Comparison of ENCODE assay signal across 15 cellular contexts in the genomic region with DNA sequence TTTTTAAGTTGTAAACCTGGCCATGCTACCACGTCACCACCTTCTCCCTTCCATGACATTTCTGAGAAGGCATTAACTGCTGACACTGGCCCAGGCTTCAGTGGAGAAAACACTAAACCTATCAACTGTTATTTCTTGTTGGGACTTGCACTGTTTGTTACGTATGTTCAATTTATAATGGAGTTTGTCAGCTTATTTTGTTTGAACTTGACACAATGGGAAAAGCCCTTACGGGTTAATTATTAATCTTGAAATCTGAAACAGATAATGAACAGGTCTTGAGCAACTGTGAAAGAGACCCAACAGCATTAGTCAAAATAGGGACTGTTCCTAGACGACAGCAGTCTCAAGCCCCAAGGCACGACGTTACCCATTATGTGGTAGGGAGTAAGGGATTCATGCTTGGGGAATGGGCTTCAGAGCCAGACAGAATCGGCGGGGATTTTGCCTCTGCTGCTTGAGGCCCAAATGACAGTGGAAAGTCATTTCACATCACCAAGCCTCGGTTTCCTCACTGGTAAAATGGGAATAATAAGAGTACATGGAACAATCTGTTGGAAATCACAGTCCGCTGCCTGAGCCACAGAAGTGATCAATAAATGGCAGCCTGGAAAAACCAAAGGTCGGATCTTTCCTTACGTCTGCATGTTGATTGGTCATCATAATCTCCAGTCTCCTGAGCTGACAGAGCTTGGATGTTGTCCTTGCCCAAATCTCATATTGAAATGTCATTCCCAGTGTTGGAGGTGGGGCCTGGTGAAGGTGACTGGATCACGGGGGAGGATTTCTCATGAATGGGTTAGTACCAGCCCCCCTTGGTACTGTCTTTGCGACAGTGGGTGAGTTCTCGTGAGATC. TPM values are rescaled to one million over a fixed set of nuclear protein-coding genes. Genes with fewer than 3 reads are reported as not detected.
A peak's percentile ranks its signal among the peaks of the same experiment; 100 is the strongest.
DNase-seq lines count a peak whose midpoint lies in the region; ATAC-seq and TF ChIP-seq lines count a peak whose summit lies in the region.
"Had no signal": no experiment of that assay in that cellular context is flagged by ENCODE, and none has a peak within 500 bp of the region (broad histone marks: within the 10 kb centered on the region; RNA-seq: fewer than 3 reads in every experiment).

No MANE protein-coding gene starts in this region.

- H3K4me1 ChIP-seq in right lobe of liver: peaks cover 0 to 10% (median 2%) of the 10 kb centered on the region in 4 donors
- H3K4me1 ChIP-seq: parathyroid adenoma had no signal

- no peak for TF ChIP-seq POLR2A in right lobe of liver (IDR thresholded peaks at IDR 0.05)

- DNase-seq in GM12865 (ENCODE audit: low read depth) (peak; percentile 20), RWPE1 (ENCODE audit: low spot score) (peak; percentile 20), right lobe of liver (no peak), G401 (ENCODE audit: low spot score) (no peak), OCI-M2 (lab: John Stamatoyannopoulos, UW; ENCODE audit: unreplicated experiment) (no peak)
- no peak for DNase-seq in activated CD8-positive, alpha-beta memory T cell treated with anti-CD3 and anti-CD28 coated beads, Interleukin-2, amount 50 U/mL, for 48 hours
- DNase-seq: activated CD8-positive, alpha-beta T cell treated with anti-CD3 and anti-CD28 coated beads for 36 hours; activated naive CD4-positive, alpha-beta T cell treated with anti-CD3 and anti-CD28 coated beads for 36 hours; central memory CD4-positive, alpha-beta T cell; midbrain; NCI-H345; stimulated activated CD4-positive, alpha-beta T cell treated with anti-CD3 and anti-CD28 coated beads, Interleukin-1b, Interleukin-23, amount 100 ng/mL, for 48 hours had no signal

- CTCF ChIA-PET in RWPE1 (lab: Yijun Ruan, JAX): no interaction called here

- intact Hi-C loops in right lobe of liver (cut with DNase I): no loop called here

- H3K4me3 ChIP-seq in GM12865 (ENCODE audit: low read depth, low read length) (no peak overlapping the region), right lobe of liver (no peak overlapping the region)

- POLR2A ChIA-PET in RWPE1 (lab: Yijun Ruan, JAX; ENCODE audit: low non-redundant PET): no interaction called here

- H3K36me3 ChIP-seq in right lobe of liver: no peaks in the 10 kb centered on the region

- H3K9me3 ChIP-seq in right lobe of liver: no peaks in the 10 kb centered on the region

- H3K27me3 ChIP-seq in right lobe of liver: no peaks in the 10 kb centered on the region

- WGBS in right lobe of liver (ENCODE audit: insufficient coverage, low coverage, low lambda C conversion rate, missing lambda C conversion rate): 19% methylated on average over 9 of the region's 15 CpGs

- H3K27ac ChIP-seq in RWPE1 (no peak overlapping the region), right lobe of liver (peak overlapping the region in 1 of 3 donors; percentile 48)
- H3K27ac ChIP-seq: parathyroid adenoma had no signal

- in situ Hi-C loops in G401 (cut with HindIII; ENCODE audit: low sequenced_read_pairs): no loop called here

- TF ChIP-seq CTCF in GM12865 (IDR thresholded peaks at IDR 0.05; ENCODE audit: insufficient read depth, low read depth, low read length, missing control alignments): no peak
- TF ChIP-seq CTCF in RWPE1 (conservative IDR thresholded peaks at IDR 0.05; ENCODE audit: low read depth): no peak
- no peak for TF ChIP-seq CTCF in right lobe of liver (IDR thresholded peaks at IDR 0.05)

- ATAC-seq in GM21619 (IDR thresholded peaks at IDR 0.05; ENCODE audit: unreplicated experiment): peak; percentile 81
- ATAC-seq in right lobe of liver: peak; percentile 83 to 96 (median 92)
- no peak for ATAC-seq in HG02623 (IDR thresholded peaks at IDR 0.05; ENCODE audit: unreplicated experiment)
- ATAC-seq: activated CD8-positive, alpha-beta T cell treated with anti-CD3 and anti-CD28 coated beads for 36 hours had no signal

RNA-seq across cellular contexts. Expression of gene TIAM1, which starts 44.5 kb away (rescaled TPM):
- 10 to 100 TPM in 2 of 6 experiments, 1 to 10 TPM in 4; 4.8 to 12.5 (median 7.7) TPM for total RNA-seq in right lobe of liver
- 0.03 and 0.49 TPM in 2 replicates for total RNA-seq in G401 (2014; rRNA removed; shearing (Covaris generic))

Comparison
In these comparisons a context has a peak if more than half of its experiments do, and no peak if none do; other contexts are left out.
1. DNase-seq: peak in GM12865 (single experiment) and RWPE1 (single experiment); none in right lobe of liver (0 of 3), G401 (single experiment), OCI-M2 (single experiment) and activated CD8-positive, alpha-beta memory T cell treated with anti-CD3 and anti-CD28 coated beads, Interleukin-2, amount 50 U/mL, for 48 hours (single experiment).